In genomic region chr7:31811650-31812461, GRCh38 we compare ENCODE assay signal across 8 cellular contexts.
A peak's percentile ranks its signal among the peaks of the same experiment; 100 is the strongest.
DNase-seq lines count a peak whose midpoint lies in the region; ATAC-seq and TF ChIP-seq lines count a peak whose summit lies in the region.

No MANE protein-coding gene starts in this region.

- no peak for TF ChIP-seq CTCF in mucosa of descending colon (IDR thresholded peaks at IDR 0.05)

- no peaks in the 10 kb centered on the region for H3K4me1 ChIP-seq in mucosa of descending colon (ENCODE audit: low read depth)

- no peaks in the 10 kb centered on the region for H3K36me3 ChIP-seq in mucosa of descending colon (ENCODE audit: low read depth)

- peak; percentile 86 for ATAC-seq in GM18498 (IDR thresholded peaks at IDR 0.05; ENCODE audit: unreplicated experiment)
- peak; percentile 85 for ATAC-seq in HG02884 (IDR thresholded peaks at IDR 0.05; ENCODE audit: unreplicated experiment)
- ATAC-seq in mucosa of descending colon, result peak; percentile 38

- DNase-seq in T1000 (lab: John Stamatoyannopoulos, UW) (peak; percentile 35), mucosa of descending colon (peak in 1 of 3 donors; percentile 4), D341Med (ENCODE audit: low spot score) (no peak), NCI-H526 (lab: John Stamatoyannopoulos, UW) (no peak)
- no peak for DNase-seq in activated CD8-positive, alpha-beta memory T cell treated with anti-CD3 and anti-CD28 coated beads, Interleukin-2, amount 50 U/mL, for 48 hours
- no peak for DNase-seq in activated CD4-positive, CD25-positive, alpha-beta regulatory T cell (lab: John Stamatoyannopoulos, UW)

- intact Hi-C loops in mucosa of descending colon (cut with DNase I, micrococcal nuclease), result no loop called here

- no peaks in the 10 kb centered on the region for H3K9me3 ChIP-seq in mucosa of descending colon

- H3K4me3 ChIP-seq in mucosa of descending colon, result no peak overlapping the region
